ENCODE assay signal across 11 cellular contexts in genomic region chr5:143268388-143268787, GRCh38.
"Had no signal": no experiment of that assay in that cellular context is flagged by ENCODE, and none has a peak within 500 bp of the region (broad histone marks: within the 10 kb centered on the region; RNA-seq: fewer than 3 reads in every experiment).

No MANE protein-coding gene starts in this region.

- H3K4me1 ChIP-seq: HAP-1 had no signal

- H3K4me1 Mint-ChIP-seq: GM23338, H9 had no signal

- H3K9ac ChIP-seq: GM23248 had no signal

- H3K4me3 ChIP-seq: GM23248, GM23338, HAP-1 had no signal

- H3K27ac ChIP-seq: GM23248 had no signal

- DNase-seq: GM23248, GOT3, H7, H9, HCEC 1CT, HFFc6 had no signal

- H3K4me3 Mint-ChIP-seq: GM23338, H9, HFFc6 had no signal

- H3K27ac Mint-ChIP-seq: GM23338, H9, HFFc6 had no signal

- H3K4me2 ChIP-seq: GM23338 had no signal

- H3K36me3 ChIP-seq: HAP-1 had no signal

- H3K9me3 ChIP-seq: HAP-1 had no signal

- FAIRE-seq: H1, H54 had no signal

- H2AFZ ChIP-seq: GM23248, GM23338 had no signal

- ATAC-seq: GM23338, HCT116 had no signal
